13 cellular contexts compared by ENCODE assay signal in genomic region chr14:75422169-75422568, GRCh38. TPM values are rescaled to one million over a fixed set of nuclear protein-coding genes. Genes with fewer than 3 reads are reported as not detected.
DNase-seq lines count a peak whose midpoint lies in the region; ATAC-seq, FAIRE-seq and TF ChIP-seq lines count a peak whose summit lies in the region.
"Had no signal": no experiment of that assay in that cellular context is flagged by ENCODE, and none has a peak within 500 bp of the region (broad histone marks: within the 10 kb centered on the region; RNA-seq: fewer than 3 reads in every experiment).

No MANE protein-coding gene starts in this region.

- no peaks in the 10 kb centered on the region for H3K27me3 ChIP-seq in brain microvascular endothelial cell (replicated peaks)
- H3K27me3 ChIP-seq: cardiac muscle cell had no signal

- CTCF ChIA-PET in activated CD4-positive, alpha-beta T cell treated with anti-CD3 and anti-CD28 coated beads for 36 hours (lab: Charles Lee) = no interaction called here

- H3K4me3 ChIP-seq in brain microvascular endothelial cell (ENCODE audit: low read depth, low read length) = no peak overlapping the region
- H3K4me3 ChIP-seq: cardiac muscle cell, lung had no signal

- peaks cover 3% of the 10 kb centered on the region for H3K9me3 Mint-ChIP-seq in activated CD4-positive, alpha-beta T cell treated with anti-CD3 and anti-CD28 coated beads for 36 hours (ENCODE audit: low read depth)

- peak; percentile 64 for DNase-seq in activated CD4-positive, alpha-beta T cell treated with anti-CD3 and anti-CD28 coated beads for 36 hours
- DNase-seq in activated CD4-positive, alpha-beta T cell treated with anti-CD3 and anti-CD28 coated beads for 4 hours = no peak
- DNase-seq in HTR-8/SVneo (ENCODE audit: insufficient read length, low spot score) (peak; percentile 72), brain microvascular endothelial cell (peak; percentile 42), myocyte (ENCODE audit: low read depth) (peak; percentile 71), erythroblast (lab: John Stamatoyannopoulos, UW) (no peak), activated gamma-delta T cell (lab: John Stamatoyannopoulos, UW) (no peak)
- no peak for DNase-seq in stimulated activated naive CD4-positive, alpha-beta T cell treated with Interleukin-2 at 50 U/mL for 16 hours (lab: John Stamatoyannopoulos, UW)
- DNase-seq: foreskin melanocyte, NCI-H510A had no signal

- peak overlapping the region; percentile 23 for H3K27ac Mint-ChIP-seq in activated CD4-positive, alpha-beta T cell treated with anti-CD3 and anti-CD28 coated beads for 36 hours

- FAIRE-seq in HTR-8/SVneo (lab: Jason Lieb, UNC) = peak; percentile 91

- TF ChIP-seq CTCF in brain microvascular endothelial cell (IDR thresholded peaks at IDR 0.05; ENCODE audit: low read depth, low read length, missing control alignments) = no peak

- POLR2A ChIA-PET in activated CD4-positive, alpha-beta T cell treated with anti-CD3 and anti-CD28 coated beads for 36 hours (lab: Charles Lee) = interaction anchor here (0.6 kb wide), 1 partner anchor 298 kb away, joined by 3 read pairs; no protein-coding TSS in a partner anchor

- H3K36me3 Mint-ChIP-seq in activated CD4-positive, alpha-beta T cell treated with anti-CD3 and anti-CD28 coated beads for 36 hours (ENCODE audit: low read depth) = no peaks in the 10 kb centered on the region

- no peak for TF ChIP-seq POLR2A in erythroblast (IDR thresholded peaks at IDR 0.05; ENCODE audit: low read length)

- H3K4me3 Mint-ChIP-seq in activated CD4-positive, alpha-beta T cell treated with anti-CD3 and anti-CD28 coated beads for 36 hours = no peak overlapping the region

- no peaks in the 10 kb centered on the region for H3K36me3 ChIP-seq in brain microvascular endothelial cell (replicated peaks)
- H3K36me3 ChIP-seq: cardiac muscle cell had no signal

- in situ Hi-C loops in brain microvascular endothelial cell (cut with HindIII; ENCODE audit: low pct_ligation_motif_present, low sequenced_read_pairs) = no loop called here

- H3K4me1 Mint-ChIP-seq in activated CD4-positive, alpha-beta T cell treated with anti-CD3 and anti-CD28 coated beads for 36 hours = peaks cover 38% of the 10 kb centered on the region

- ATAC-seq in activated CD4-positive, alpha-beta T cell treated with anti-CD3 and anti-CD28 coated beads for 36 hours = peak; percentile 76

- intact Hi-C loops in activated CD4-positive, alpha-beta T cell treated with anti-CD3 and anti-CD28 coated beads for 36 hours (cut with DNase I, micrococcal nuclease) = loop anchor here in 1 of 2 experiments (2.0 kb wide), 1 partner anchor 65 kb away; no protein-coding TSS in a partner anchor

- H3K27ac ChIP-seq in brain microvascular endothelial cell = no peak overlapping the region
- H3K27ac ChIP-seq: cardiac muscle cell, KMS-11 had no signal

- peaks cover 10% of the 10 kb centered on the region for H3K27me3 Mint-ChIP-seq in activated CD4-positive, alpha-beta T cell treated with anti-CD3 and anti-CD28 coated beads for 36 hours

RNA-seq across cellular contexts. Expression of gene JDP2, which starts 5.7 kb away (rescaled TPM):
- total RNA-seq in activated CD4-positive, alpha-beta T cell treated with anti-CD3 and anti-CD28 coated beads for 36 hours = 1 to 10 TPM; 2.4 to 2.6 TPM
- total RNA-seq in myocyte = 44.4 and 61.9 TPM in 2 replicates
- 108 TPM for polyA plus RNA-seq in myocyte (2012)

Comparison
In these comparisons a context has a peak if more than half of its experiments do, and no peak if none do; other contexts are left out.
1. DNase-seq: peak in activated CD4-positive, alpha-beta T cell treated with anti-CD3 and anti-CD28 coated beads for 36 hours (single experiment), HTR-8/SVneo (single experiment), brain microvascular endothelial cell (single experiment) and myocyte (single experiment); none in activated CD4-positive, alpha-beta T cell treated with anti-CD3 and anti-CD28 coated beads for 4 hours (0 of 2), erythroblast (0 of 2), activated gamma-delta T cell (single experiment) and stimulated activated naive CD4-positive, alpha-beta T cell treated with Interleukin-2 at 50 U/mL for 16 hours (single experiment).
2. RNA of gene JDP2, which starts 5.7 kb away (total RNA-seq): 44.4 to 61.9 TPM in myocyte; 2.4 to 2.6 TPM in activated CD4-positive, alpha-beta T cell treated with anti-CD3 and anti-CD28 coated beads for 36 hours; every median in the first group is over 10 times any median in the second.